19 cellular contexts compared by ENCODE assay signal in genomic region chr10:72206511-72207229, GRCh38.
"Had no signal": no experiment of that assay in that cellular context is flagged by ENCODE, and none has a peak within 500 bp of the region (broad histone marks: within the 10 kb centered on the region; RNA-seq: fewer than 3 reads in every experiment).

No MANE protein-coding gene starts in this region.

- H3K27me3 Mint-ChIP-seq: dendritic cell treated with granulocyte-macrophage colony-stimulating factor and Interleukin-4, amounts not matched to agents 40 ng/mL and 50 ng/mL, for 4 days; naive thymus-derived CD8-positive, alpha-beta T cell had no signal

- H3K4me3 Mint-ChIP-seq: dendritic cell treated with granulocyte-macrophage colony-stimulating factor and Interleukin-4, amounts not matched to agents 40 ng/mL and 50 ng/mL, for 4 days; naive thymus-derived CD8-positive, alpha-beta T cell had no signal

- ATAC-seq: gastroesophageal sphincter; left lung; mucosa of descending colon; naive thymus-derived CD8-positive, alpha-beta T cell; psoas muscle; right lobe of liver had no signal

- H3K9me3 Mint-ChIP-seq: dendritic cell treated with granulocyte-macrophage colony-stimulating factor and Interleukin-4, amounts not matched to agents 40 ng/mL and 50 ng/mL, for 4 days; naive thymus-derived CD8-positive, alpha-beta T cell had no signal

- DNase-seq: esophagus squamous epithelium; foreskin fibroblast; glutamatergic neuron; left lung; mucosa of descending colon; naive thymus-derived CD8-positive, alpha-beta T cell; psoas muscle; retina; right lobe of liver; spleen; stimulated activated CD4-positive, alpha-beta T cell treated with anti-CD3 and anti-CD28 coated beads, Interleukin-15, amount 100 ng/mL, for 24 hours; stimulated activated CD4-positive, alpha-beta T cell treated with anti-CD3 and anti-CD28 coated beads, Interleukin-1b, Interleukin-23, amount 100 ng/mL, for 48 hours; stimulated activated CD4-positive, alpha-beta T cell treated with anti-CD3 and anti-CD28 coated beads, Interleukin-4, amount 100 ng/mL, for 4 hours; stimulated activated naive CD4-positive, alpha-beta T cell; stomach; substantia nigra; transverse colon had no signal

- H3K27ac Mint-ChIP-seq: dendritic cell treated with granulocyte-macrophage colony-stimulating factor and Interleukin-4, amounts not matched to agents 40 ng/mL and 50 ng/mL, for 4 days had no signal
